ENCODE assay signal across 8 cellular contexts in genomic region chr5:91499943-91500531, GRCh38.
DNase-seq lines count a peak whose midpoint lies in the region; ATAC-seq and TF ChIP-seq lines count a peak whose summit lies in the region.

No MANE protein-coding gene starts in this region.

- H3K36me3 ChIP-seq in DND-41 (ENCODE audit: insufficient read depth, low read length) (no peaks in the 10 kb centered on the region), Loucy (ENCODE audit: insufficient read depth, low read length) (no peaks in the 10 kb centered on the region), spleen (no peaks in the 10 kb centered on the region)

- H3K9me2 ChIP-seq in Loucy (replicated peaks; ENCODE audit: low read depth, low read length) = no peaks in the 10 kb centered on the region

- no peak overlapping the region for H3K9ac ChIP-seq in DND-41 (ENCODE audit: low read depth, low read length)
- H3K9ac ChIP-seq in Loucy (ENCODE audit: low read depth, low read length, poor library complexity, severe bottlenecking) = no peak overlapping the region

- H3F3A ChIP-seq in Loucy (ENCODE audit: low read depth) = no peaks in the 10 kb centered on the region

- peak; percentile 76 for TF ChIP-seq CTCF in DND-41 (IDR thresholded peaks at IDR 0.05; ENCODE audit: borderline replicate concordance, extremely low read depth, low read length, poor library complexity, severe bottlenecking)
- peak; percentile 63 for TF ChIP-seq CTCF in Loucy (conservative IDR thresholded peaks at IDR 0.05; ENCODE audit: low read length)
- peak in 10 of 11 experiments; percentile 32 to 77 (median 64) for TF ChIP-seq CTCF in spleen (IDR thresholded peaks at IDR 0.05 in 8 of 11, conservative IDR thresholded peaks at IDR 0.05 in 3 of 11)

- H3K4me3 ChIP-seq in DND-41 (ENCODE audit: low read depth in 1 of 2, low read length in 2 of 2) (no peak overlapping the region), Loucy (ENCODE audit: low read length, poor library complexity, severe bottlenecking) (no peak overlapping the region), spleen (no peak overlapping the region)

- ATAC-seq in DND-41 (ENCODE audit: insufficient read depth, low read depth) (peak; percentile 70), GM21360 (IDR thresholded peaks at IDR 0.05; ENCODE audit: unreplicated experiment) (peak; percentile 49), GM21423 (IDR thresholded peaks at IDR 0.05; ENCODE audit: unreplicated experiment) (no peak), HG03025 (IDR thresholded peaks at IDR 0.05; ENCODE audit: low FRiP score, unreplicated experiment) (no peak)

- peaks cover 6% of the 10 kb centered on the region for H3K27me3 ChIP-seq in DND-41 (ENCODE audit: insufficient read depth, low read length, poor library complexity)
- H3K27me3 ChIP-seq in Loucy (ENCODE audit: insufficient read depth, low read length, poor library complexity, severe bottlenecking) = no peaks in the 10 kb centered on the region
- H3K27me3 ChIP-seq in spleen (replicated peaks in 1 of 7) = no peaks in the 10 kb centered on the region

- DNase-seq in DND-41 (no peak), SW480 (ENCODE audit: low spot score) (peak; percentile 36), germinal center (ENCODE audit: low spot score) (peak; percentile 30), spleen (no peak)

- no peak overlapping the region for H3K27ac ChIP-seq in DND-41 (ENCODE audit: low read length)
- no peak overlapping the region for H3K27ac ChIP-seq in spleen

- H3K79me2 ChIP-seq in DND-41 (ENCODE audit: insufficient read depth, low read length) = no peaks in the 10 kb centered on the region
- no peaks in the 10 kb centered on the region for H3K79me2 ChIP-seq in Loucy (ENCODE audit: insufficient read depth, low read length)

- H4K20me1 ChIP-seq in DND-41 (ENCODE audit: insufficient read depth, low read length) = no peaks in the 10 kb centered on the region
- no peaks in the 10 kb centered on the region for H4K20me1 ChIP-seq in Loucy (ENCODE audit: insufficient read depth, low read length, poor library complexity, severe bottlenecking)

- no peaks in the 10 kb centered on the region for H3K9me3 ChIP-seq in DND-41 (ENCODE audit: insufficient read depth, low read length, severe bottlenecking)
- H3K9me3 ChIP-seq in Loucy (ENCODE audit: insufficient read depth, low read depth, low read length) = no peaks in the 10 kb centered on the region
- H3K9me3 ChIP-seq in spleen = no peaks in the 10 kb centered on the region

- no peak for TF ChIP-seq POLR2A in spleen (IDR thresholded peaks at IDR 0.05)

- no peak overlapping the region for H2AFZ ChIP-seq in DND-41 (ENCODE audit: low read depth, low read length)
- H2AFZ ChIP-seq in Loucy (ENCODE audit: low read length) = no peak overlapping the region

- H3K4me2 ChIP-seq in DND-41 (ENCODE audit: insufficient read depth, low read length) = no peak overlapping the region
- H3K4me2 ChIP-seq in Loucy (ENCODE audit: low read depth, low read length, poor library complexity, severe bottlenecking) = no peak overlapping the region

- H3K4me1 ChIP-seq in DND-41 (ENCODE audit: insufficient read depth, low read length) (no peaks in the 10 kb centered on the region), Loucy (ENCODE audit: insufficient read depth, low read length, poor library complexity, severe bottlenecking) (no peaks in the 10 kb centered on the region), spleen (no peaks in the 10 kb centered on the region)

- 0 to 1% (median 1%) methylated on average over 2 of the region's 2 CpGs for WGBS in spleen, 5 donors

- intact Hi-C loops in spleen (cut with DNase I; ENCODE audit: low total_unique reads) = no loop called here

Comparison
In these comparisons a context has a peak if more than half of its experiments do, and no peak if none do; other contexts are left out.
1. ATAC-seq: peak in DND-41 (single experiment) and GM21360 (single experiment); none in GM21423 (single experiment) and HG03025 (single experiment).
2. DNase-seq: peak in SW480 (single experiment) and germinal center (single experiment); none in DND-41 (single experiment) and spleen (single experiment).
3. Peak in every context shown above with its lines, with median percentiles within 50 percentile points of each other: CTCF ChIP-seq.